In genomic region chr2:201618744-201619654, GRCh38 we compare ENCODE assay signal across 10 cellular contexts. TPM values are rescaled to one million over a fixed set of nuclear protein-coding genes. Genes with fewer than 3 reads are reported as not detected.
DNase-seq lines count a peak whose midpoint lies in the region; ATAC-seq and TF ChIP-seq lines count a peak whose summit lies in the region.
"Had no signal": no experiment of that assay in that cellular context is flagged by ENCODE, and none has a peak within 500 bp of the region (broad histone marks: within the 10 kb centered on the region; RNA-seq: fewer than 3 reads in every experiment).

No MANE protein-coding gene starts in this region.

- H3K9me3 Mint-ChIP-seq in HFFc6: no peaks in the 10 kb centered on the region
- H3K9me3 Mint-ChIP-seq: activated CD4-positive, alpha-beta memory T cell treated with anti-CD3 and anti-CD28 coated beads, Interleukin-2, amount 10 ng/mL, durations not matched to agents 7 days and 5 days; natural killer cell had no signal

- no peaks in the 10 kb centered on the region for H3K27me3 ChIP-seq in ascending aorta

- DNase-seq in HFFc6: no peak
- peak in 1 of 2 donors; percentile 83 for DNase-seq in ascending aorta (ENCODE audit: low spot score in 2 of 2)
- DNase-seq in hypothalamus (lab: John Stamatoyannopoulos, UW): peak in 41 of 51 donors; percentile 1 to 73 (median 24)
- DNase-seq in stromal cell of bone marrow (ENCODE audit: low read depth): peak; percentile 48
- no peak for DNase-seq in T-helper 9 cell
- DNase-seq: activated CD4-positive, alpha-beta memory T cell treated with anti-CD3 and anti-CD28 coated beads, Interleukin-2, amount 10 ng/mL, durations not matched to agents 7 days and 5 days; natural killer cell had no signal

- H3K27ac Mint-ChIP-seq in HFFc6: no peak overlapping the region; the same call in 1 of the 2 replicates
- H3K27ac Mint-ChIP-seq: activated CD4-positive, alpha-beta memory T cell treated with anti-CD3 and anti-CD28 coated beads, Interleukin-2, amount 10 ng/mL, durations not matched to agents 7 days and 5 days; natural killer cell had no signal

- H3K27me3 Mint-ChIP-seq in HFFc6 (ENCODE audit: insufficient read depth): no peaks in the 10 kb centered on the region; the same call in 1 of the 2 replicates

- ATAC-seq in GM18867 (IDR thresholded peaks at IDR 0.05; ENCODE audit: unreplicated experiment): no peak
- ATAC-seq in HG03097 (IDR thresholded peaks at IDR 0.05; ENCODE audit: low FRiP score, unreplicated experiment): no peak
- ATAC-seq in GM21528 (IDR thresholded peaks at IDR 0.05; ENCODE audit: low FRiP score, unreplicated experiment): no peak

- TF ChIP-seq CTCF in HFFc6 (IDR thresholded peaks at IDR 0.05) (peak; percentile 40; the same call in 1 of the 2 replicates), ascending aorta (IDR thresholded peaks at IDR 0.05) (peak; percentile 47 to 61 (median 51))

- peak overlapping the region in 1 of 2 donors; percentile 9 for H3K27ac ChIP-seq in ascending aorta

- H3K4me1 ChIP-seq in ascending aorta: peaks cover 0 to 3% of the 10 kb centered on the region in 2 donors

- H3K36me3 Mint-ChIP-seq in HFFc6 (ENCODE audit: low read depth): peaks cover 21% of the 10 kb centered on the region
- H3K36me3 Mint-ChIP-seq: natural killer cell had no signal

- peak overlapping the region; percentile 20; the same call in 1 of the 2 replicates for H3K4me3 Mint-ChIP-seq in HFFc6
- H3K4me3 Mint-ChIP-seq: activated CD4-positive, alpha-beta memory T cell treated with anti-CD3 and anti-CD28 coated beads, Interleukin-2, amount 10 ng/mL, durations not matched to agents 7 days and 5 days; natural killer cell had no signal

- H3K36me3 ChIP-seq in ascending aorta: peaks cover 5 to 12% of the 10 kb centered on the region in 2 donors

- intact Hi-C loops in ascending aorta (cut with DNase I): loop anchor here (2.0 kb wide), 1 partner anchor 382 kb away; no protein-coding TSS in a partner anchor

- peak overlapping the region in 1 of 2 donors; percentile 54 for H3K4me3 ChIP-seq in ascending aorta

- H3K4me1 Mint-ChIP-seq in HFFc6 (ENCODE audit: low read depth): peaks cover 28% of the 10 kb centered on the region
- H3K4me1 Mint-ChIP-seq: activated CD4-positive, alpha-beta memory T cell treated with anti-CD3 and anti-CD28 coated beads, Interleukin-2, amount 10 ng/mL, durations not matched to agents 7 days and 5 days; natural killer cell had no signal

- no peaks in the 10 kb centered on the region for H3K9me3 ChIP-seq in ascending aorta

RNA-seq across cellular contexts. Expression of gene TMEM237, which starts 24.3 kb away (rescaled TPM):
- 10 to 100 TPM; 76.2 to 96.5 (median 83.3) TPM for total RNA-seq in HFFc6 (2021; fragmentation: NEBNext Ultra II Directional; extraction: Animal tissue kit (Norgen Biotek cat#: 25700))
- total RNA-seq in ascending aorta: 8.4 TPM

Comparison
In these comparisons a context has a peak if more than half of its experiments do, and no peak if none do; other contexts are left out.
1. DNase-seq: peak in hypothalamus (41 of 51) and stromal cell of bone marrow (single experiment); none in HFFc6 (single experiment) and T-helper 9 cell (single experiment).